In genomic region chr13:52010890-52011689, GRCh38 we compare ENCODE assay signal across 8 cellular contexts. TPM values are rescaled to one million over a fixed set of nuclear protein-coding genes. Genes with fewer than 3 reads are reported as not detected.
A peak's percentile ranks its signal among the peaks of the same experiment; 100 is the strongest.
DNase-seq lines count a peak whose midpoint lies in the region; ATAC-seq and TF ChIP-seq lines count a peak whose summit lies in the region.

TSS of gene ATP7B (minus strand) at chr13:52011450. CDS start at chr13:52011337, 113 bp downstream.

- peak within 1 kb of the TSS; percentile 76 to 83 for H3K27ac ChIP-seq in uterus

- H3K36me3 ChIP-seq in neuron (ENCODE audit: insufficient read depth, low read length) (no peaks in the 10 kb centered on the region), uterus (no peaks in the 10 kb centered on the region)

- intact Hi-C loops in uterus (cut with DNase I; ENCODE audit: low total_unique reads), result no loop called here

- H3K9me3 ChIP-seq in neuron (ENCODE audit: low read length), result no peaks in the 10 kb centered on the region
- H3K9me3 ChIP-seq in uterus, result no peaks in the 10 kb centered on the region

- peak within 1 kb of the TSS; percentile 81 to 99 for H3K4me3 ChIP-seq in foreskin fibroblast (ENCODE audit: low read depth in 1 of 2, low read length in 2 of 2)
- peak within 1 kb of the TSS; percentile 94 for H3K4me3 ChIP-seq in neuron (ENCODE audit: low read length)
- H3K4me3 ChIP-seq in uterus, result peak within 1 kb of the TSS; percentile 85 to 91

- peaks cover 18% of the 10 kb centered on the region for H3K4me1 ChIP-seq in neuron (ENCODE audit: insufficient read depth, low read length)
- peaks cover 0 to 5% of the 10 kb centered on the region in 2 donors for H3K4me1 ChIP-seq in uterus

- TF ChIP-seq CTCF in foreskin fibroblast (IDR thresholded peaks at IDR 0.05; ENCODE audit: low read depth, low read length) (peak; percentile 11), uterus (IDR thresholded peaks at IDR 0.05) (no peak)

- no peak for ATAC-seq in HG03520 (IDR thresholded peaks at IDR 0.05; ENCODE audit: unreplicated experiment)

- peak within 1 kb of the TSS; percentile 93 for H2AFZ ChIP-seq in neuron (ENCODE audit: low read depth, low read length)

- DNase-seq in NCI-H524 (lab: John Stamatoyannopoulos, UW) (peak; percentile 23 to 41), NCI-H524 treated with DMSO at 0.1 percent for 48 hours (lab: John Stamatoyannopoulos, UW) (no peak), Kasumi-1 (lab: John Stamatoyannopoulos, UW) (peak; percentile 34 to 47), activated T-cell treated with anti-CD3 and anti-CD28 coated beads for 48 hours (ENCODE audit: low read depth) (peak; percentile 13), foreskin fibroblast (peak; percentile 10 to 39), uterus (peak in 1 of 2 donors; percentile 24)

- peaks cover 2% of the 10 kb centered on the region for H3K27me3 ChIP-seq in neuron (ENCODE audit: insufficient read depth, low read length)
- no peaks in the 10 kb centered on the region for H3K27me3 ChIP-seq in uterus

- TF ChIP-seq POLR2A in uterus (IDR thresholded peaks at IDR 0.05), result no peak

RNA-seq across cellular contexts. Expression of gene ATP7B, which starts in this region (rescaled TPM):
- 10 to 100 TPM in 1 of 4 donors, 1 to 10 TPM in 3; 9.2 to 16.2 (median 9.9) TPM for total RNA-seq in uterus
